ENCODE assay signal across 2 cellular contexts in the genomic region with DNA sequence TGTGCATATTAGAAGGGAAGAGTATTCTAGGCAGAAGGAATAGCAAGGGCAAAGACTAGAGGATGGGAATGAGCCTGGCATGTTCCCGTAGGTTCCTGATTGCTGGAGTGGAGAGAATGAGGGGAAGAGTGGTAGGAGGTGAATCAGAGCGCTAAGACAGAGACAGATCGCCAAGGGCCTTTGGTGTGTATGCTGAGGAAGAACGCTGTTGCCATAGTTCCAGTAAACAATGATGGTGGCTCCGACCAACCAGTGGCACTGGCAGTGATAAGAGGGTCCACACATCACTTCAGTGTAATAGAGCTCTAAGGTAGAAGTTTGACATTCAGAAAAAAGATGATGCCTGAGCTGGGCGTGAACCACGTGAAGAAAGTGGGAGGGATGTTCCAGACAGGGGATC.
A peak's percentile ranks its signal among the peaks of the same experiment; 100 is the strongest.
TF ChIP-seq lines count a peak whose summit lies in the region.

No MANE protein-coding gene starts in this region.

TF ChIP-seq in HEK293, 187 proteins besides CTCF, POLR2A, EP300 and RAD21:
- TF ChIP-seq ZNF239 (tag by site-specific recombination; IDR thresholded peaks at IDR 0.05) (no peak), ZNF114 (tag by site-specific recombination; IDR thresholded peaks at IDR 0.05) (no peak), SCRT2 (tag by site-specific recombination; IDR thresholded peaks at IDR 0.05) (no peak), ZNF140 (tag by site-specific recombination; IDR thresholded peaks at IDR 0.05) (no peak), ZNF660 (tag by site-specific recombination; IDR thresholded peaks at IDR 0.05) (no peak), EGR2 (tag by site-specific recombination; IDR thresholded peaks at IDR 0.05; ENCODE audit: low read depth) (no peak)
- TF ChIP-seq, protein P1, sequence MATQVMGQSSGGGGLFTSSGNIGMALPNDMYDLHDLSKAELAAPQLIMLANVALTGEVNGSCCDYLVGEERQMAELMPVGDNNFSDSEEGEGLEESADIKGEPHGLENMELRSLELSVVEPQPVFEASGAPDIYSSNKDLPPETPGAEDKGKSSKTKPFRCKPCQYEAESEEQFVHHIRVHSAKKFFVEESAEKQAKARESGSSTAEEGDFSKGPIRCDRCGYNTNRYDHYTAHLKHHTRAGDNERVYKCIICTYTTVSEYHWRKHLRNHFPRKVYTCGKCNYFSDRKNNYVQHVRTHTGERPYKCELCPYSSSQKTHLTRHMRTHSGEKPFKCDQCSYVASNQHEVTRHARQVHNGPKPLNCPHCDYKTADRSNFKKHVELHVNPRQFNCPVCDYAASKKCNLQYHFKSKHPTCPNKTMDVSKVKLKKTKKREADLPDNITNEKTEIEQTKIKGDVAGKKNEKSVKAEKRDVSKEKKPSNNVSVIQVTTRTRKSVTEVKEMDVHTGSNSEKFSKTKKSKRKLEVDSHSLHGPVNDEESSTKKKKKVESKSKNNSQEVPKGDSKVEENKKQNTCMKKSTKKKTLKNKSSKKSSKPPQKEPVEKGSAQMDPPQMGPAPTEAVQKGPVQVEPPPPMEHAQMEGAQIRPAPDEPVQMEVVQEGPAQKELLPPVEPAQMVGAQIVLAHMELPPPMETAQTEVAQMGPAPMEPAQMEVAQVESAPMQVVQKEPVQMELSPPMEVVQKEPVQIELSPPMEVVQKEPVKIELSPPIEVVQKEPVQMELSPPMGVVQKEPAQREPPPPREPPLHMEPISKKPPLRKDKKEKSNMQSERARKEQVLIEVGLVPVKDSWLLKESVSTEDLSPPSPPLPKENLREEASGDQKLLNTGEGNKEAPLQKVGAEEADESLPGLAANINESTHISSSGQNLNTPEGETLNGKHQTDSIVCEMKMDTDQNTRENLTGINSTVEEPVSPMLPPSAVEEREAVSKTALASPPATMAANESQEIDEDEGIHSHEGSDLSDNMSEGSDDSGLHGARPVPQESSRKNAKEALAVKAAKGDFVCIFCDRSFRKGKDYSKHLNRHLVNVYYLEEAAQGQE (tag by site-specific recombination; IDR thresholded peaks at IDR 0.05): no peak

TF ChIP-seq in K562, 482 proteins besides CTCF, POLR2A, EP300 and RAD21:
- TF ChIP-seq DMBX1 (CRISPR knock-in tag; IDR thresholded peaks at IDR 0.05; ENCODE audit: borderline replicate concordance) (no peak), RFX1 (IDR thresholded peaks at IDR 0.05) (peak; percentile 64), CBX1 (IDR thresholded peaks at IDR 0.05; ENCODE audit: low read depth) (no peak)
- TF ChIP-seq, protein P2, sequence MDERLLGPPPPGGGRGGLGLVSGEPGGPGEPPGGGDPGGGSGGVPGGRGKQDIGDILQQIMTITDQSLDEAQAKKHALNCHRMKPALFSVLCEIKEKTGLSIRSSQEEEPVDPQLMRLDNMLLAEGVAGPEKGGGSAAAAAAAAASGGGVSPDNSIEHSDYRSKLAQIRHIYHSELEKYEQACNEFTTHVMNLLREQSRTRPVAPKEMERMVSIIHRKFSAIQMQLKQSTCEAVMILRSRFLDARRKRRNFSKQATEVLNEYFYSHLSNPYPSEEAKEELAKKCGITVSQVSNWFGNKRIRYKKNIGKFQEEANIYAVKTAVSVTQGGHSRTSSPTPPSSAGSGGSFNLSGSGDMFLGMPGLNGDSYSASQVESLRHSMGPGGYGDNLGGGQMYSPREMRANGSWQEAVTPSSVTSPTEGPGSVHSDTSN (CRISPR knock-in tag; IDR thresholded peaks at IDR 0.05; ENCODE audit: low read depth): no peak
- TF ChIP-seq, protein P2 (tag; conservative IDR thresholded peaks at IDR 0.05; ENCODE audit: low read depth): 0 out of 2 replicates have a peak, but pooled peaks have one; percentile 9
TF ChIP-seq in K562: peak in this region for 2.
